Comparison of ENCODE assay signal across 21 cellular contexts in the genomic region with DNA sequence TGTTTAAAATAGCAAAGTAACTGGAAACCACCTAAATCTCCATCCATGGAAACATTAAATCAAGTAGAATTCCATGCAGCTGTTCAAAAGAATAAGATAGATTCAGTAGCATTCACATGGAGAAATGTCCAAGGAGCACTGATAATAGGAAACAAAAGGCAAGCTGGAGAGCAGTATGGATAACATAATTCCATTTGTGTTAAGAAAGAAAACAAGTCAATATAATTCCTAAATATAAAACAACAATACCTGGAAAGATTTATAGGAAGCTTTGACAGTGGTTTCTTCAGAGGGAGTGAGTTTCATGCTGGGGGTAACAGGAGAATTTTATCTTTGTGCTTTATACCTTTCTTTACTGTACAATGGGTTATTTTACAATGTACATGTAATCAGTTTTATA. TPM values are rescaled to one million over a fixed set of nuclear protein-coding genes. Genes with fewer than 3 reads are reported as not detected.
DNase-seq lines count a peak whose midpoint lies in the region; ATAC-seq and TF ChIP-seq lines count a peak whose summit lies in the region.
"Had no signal": no experiment of that assay in that cellular context is flagged by ENCODE, and none has a peak within 500 bp of the region (broad histone marks: within the 10 kb centered on the region; RNA-seq: fewer than 3 reads in every experiment).

No MANE protein-coding gene starts in this region.

- peaks cover 83% of the 10 kb centered on the region for H3K4me1 ChIP-seq in CD4-positive, alpha-beta memory T cell (ENCODE audit: insufficient read depth, low read length)
- peaks cover 0 to 48% (median 24%) of the 10 kb centered on the region in 9 donors for H3K4me1 ChIP-seq in heart right ventricle

- intact Hi-C loops in CD4-positive, alpha-beta memory T cell (cut with micrococcal nuclease) = no loop called here
- intact Hi-C loops in activated T-helper 1 cell treated with anti-CD3 and anti-CD28 coated beads, Interleukin-12 subunit alpha, Interleukin-12 subunit beta, Interleukin-2, Interleukin-4 antibody, amounts not matched to agents 30 ng/mL and 10 ng/mL and 1 ng/mL, durations not matched to agents 14 hours and 24 hours and 36 hours (cut with micrococcal nuclease) = no loop called here
- intact Hi-C loops in heart right ventricle (cut with DNase I) = no loop called here

- CTCF ChIA-PET in activated CD8-positive, alpha-beta memory T cell treated with anti-CD3 and anti-CD28 coated beads, Interleukin-2, amount 10 ng/mL, durations not matched to agents 7 days and 5 days (lab: Charles Lee) = interaction anchor here (1.0 to 8.5 kb wide), 5 partner anchors 9 to 184 kb away, joined by 3 to 111 read pairs (median 6); partner anchors contain the start of gene AHCYL1
- CTCF ChIA-PET in CD4-positive, alpha-beta memory T cell (lab: Charles Lee; ENCODE audit: partially characterized antibody) = interaction anchor here (3.0 to 8.7 kb wide), 2 partner anchors 8 to 25 kb away, joined by 34 to 136 read pairs; no protein-coding TSS in a partner anchor

- no peaks in the 10 kb centered on the region for H3K36me3 ChIP-seq in CD4-positive, alpha-beta memory T cell (ENCODE audit: insufficient read depth, low read length)
- no peaks in the 10 kb centered on the region for H3K36me3 ChIP-seq in heart right ventricle
- H3K36me3 ChIP-seq: MG63 had no signal

- H3K27ac ChIP-seq in CD4-positive, alpha-beta memory T cell (ENCODE audit: low read depth, low read length) = no peak overlapping the region
- no peak overlapping the region for H3K27ac ChIP-seq in heart right ventricle

- peaks cover 87% of the 10 kb centered on the region for H3K4me1 Mint-ChIP-seq in activated CD8-positive, alpha-beta memory T cell treated with anti-CD3 and anti-CD28 coated beads, Interleukin-2, amount 10 ng/mL, durations not matched to agents 7 days and 5 days
- H3K4me1 Mint-ChIP-seq in CD4-positive, alpha-beta memory T cell = peaks cover 59 to 86% (median 71%) of the 10 kb centered on the region in 4 donors
- H3K4me1 Mint-ChIP-seq in activated T-helper 1 cell treated with anti-CD3 and anti-CD28 coated beads, Interleukin-12 subunit alpha, Interleukin-12 subunit beta, Interleukin-2, Interleukin-4 antibody, amounts not matched to agents 30 ng/mL and 10 ng/mL and 1 ng/mL, durations not matched to agents 14 hours and 24 hours and 36 hours (ENCODE audit: low read depth) = peaks cover 80% of the 10 kb centered on the region
- peaks cover 51% of the 10 kb centered on the region for H3K4me1 Mint-ChIP-seq in nephron

- no peaks in the 10 kb centered on the region for H3K9me3 ChIP-seq in CD4-positive, alpha-beta memory T cell (ENCODE audit: control insufficient read depth in 1 of 2, low read length in 2 of 2)
- no peaks in the 10 kb centered on the region for H3K9me3 ChIP-seq in heart right ventricle
- H3K9me3 ChIP-seq: A549, MG63 had no signal

- DNase-seq in activated CD8-positive, alpha-beta memory T cell treated with anti-CD3 and anti-CD28 coated beads, Interleukin-2, amount 10 ng/mL, durations not matched to agents 7 days and 5 days = no peak
- no peak for DNase-seq in activated CD8-positive, alpha-beta memory T cell treated with anti-CD3 and anti-CD28 coated beads, Interleukin-2, amount 50 U/mL, for 4 hours
- no peak for DNase-seq in CD4-positive, alpha-beta memory T cell
- DNase-seq in activated T-helper 1 cell treated with anti-CD3 and anti-CD28 coated beads, Interleukin-12 subunit alpha, Interleukin-12 subunit beta, Interleukin-2, Interleukin-4 antibody, amounts not matched to agents 30 ng/mL and 10 ng/mL and 1 ng/mL, durations not matched to agents 14 hours and 24 hours and 36 hours (ENCODE audit: low spot score) = no peak
- DNase-seq in heart right ventricle (no peak), NCI-H187 (lab: John Stamatoyannopoulos, UW) (no peak)
- DNase-seq: HFFc6, Karpas-422, MG63, NCI-H1092 treated with DMSO at 0.1 percent for 48 hours, NCI-H146, NCI-H2081 treated with DMSO at 0.1 percent for 48 hours, NCI-H446 treated with DMSO at 0.1 percent for 48 hours, NCI-H69 had no signal

- TF ChIP-seq CTCF in nephron (IDR thresholded peaks at IDR 0.05; ENCODE audit: unreplicated experiment in 3 of 3) (no peak), heart right ventricle (IDR thresholded peaks at IDR 0.05) (no peak)

- no peaks in the 10 kb centered on the region for H3K9me3 Mint-ChIP-seq in activated CD8-positive, alpha-beta memory T cell treated with anti-CD3 and anti-CD28 coated beads, Interleukin-2, amount 10 ng/mL, durations not matched to agents 7 days and 5 days (ENCODE audit: low read depth)
- H3K9me3 Mint-ChIP-seq in CD4-positive, alpha-beta memory T cell = no peaks in the 10 kb centered on the region
- no peaks in the 10 kb centered on the region for H3K9me3 Mint-ChIP-seq in activated T-helper 1 cell treated with anti-CD3 and anti-CD28 coated beads, Interleukin-12 subunit alpha, Interleukin-12 subunit beta, Interleukin-2, Interleukin-4 antibody, amounts not matched to agents 30 ng/mL and 10 ng/mL and 1 ng/mL, durations not matched to agents 14 hours and 24 hours and 36 hours
- H3K9me3 Mint-ChIP-seq in nephron = no peaks in the 10 kb centered on the region
- H3K9me3 Mint-ChIP-seq: HFFc6 had no signal

- H3K4me3 Mint-ChIP-seq in activated CD8-positive, alpha-beta memory T cell treated with anti-CD3 and anti-CD28 coated beads, Interleukin-2, amount 10 ng/mL, durations not matched to agents 7 days and 5 days = no peak overlapping the region
- peak overlapping the region in 4 of 8 donors; percentile 27 to 73 (median 35) for H3K4me3 Mint-ChIP-seq in CD4-positive, alpha-beta memory T cell
- H3K4me3 Mint-ChIP-seq in activated T-helper 1 cell treated with anti-CD3 and anti-CD28 coated beads, Interleukin-12 subunit alpha, Interleukin-12 subunit beta, Interleukin-2, Interleukin-4 antibody, amounts not matched to agents 30 ng/mL and 10 ng/mL and 1 ng/mL, durations not matched to agents 14 hours and 24 hours and 36 hours = no peak overlapping the region
- H3K4me3 Mint-ChIP-seq in nephron = no peak overlapping the region
- H3K4me3 Mint-ChIP-seq: HFFc6 had no signal

- H3K36me3 Mint-ChIP-seq in activated CD8-positive, alpha-beta memory T cell treated with anti-CD3 and anti-CD28 coated beads, Interleukin-2, amount 10 ng/mL, durations not matched to agents 7 days and 5 days = peaks cover 3% of the 10 kb centered on the region
- no peaks in the 10 kb centered on the region for H3K36me3 Mint-ChIP-seq in CD4-positive, alpha-beta memory T cell
- peaks cover 12% of the 10 kb centered on the region for H3K36me3 Mint-ChIP-seq in activated T-helper 1 cell treated with anti-CD3 and anti-CD28 coated beads, Interleukin-12 subunit alpha, Interleukin-12 subunit beta, Interleukin-2, Interleukin-4 antibody, amounts not matched to agents 30 ng/mL and 10 ng/mL and 1 ng/mL, durations not matched to agents 14 hours and 24 hours and 36 hours (ENCODE audit: low read depth)
- H3K36me3 Mint-ChIP-seq in nephron (ENCODE audit: low read depth) = no peaks in the 10 kb centered on the region

- H3K27me3 ChIP-seq in CD4-positive, alpha-beta memory T cell (ENCODE audit: insufficient read depth, low read length) = no peaks in the 10 kb centered on the region
- H3K27me3 ChIP-seq in heart right ventricle = no peaks in the 10 kb centered on the region
- H3K27me3 ChIP-seq: MG63 had no signal

- H3K4me3 ChIP-seq in CD4-positive, alpha-beta memory T cell (ENCODE audit: low read length in 2 of 2) = no peak overlapping the region
- no peak overlapping the region for H3K4me3 ChIP-seq in heart right ventricle
- H3K4me3 ChIP-seq: A549, MG63 had no signal

- POLR2A ChIA-PET in CD4-positive, alpha-beta memory T cell (lab: Charles Lee; ENCODE audit: partially characterized antibody) = interaction anchor here (4.9 kb wide), 1 partner anchor 9 kb away, joined by 91 read pairs; no protein-coding TSS in a partner anchor

- peak overlapping the region; percentile 87 for H3K27ac Mint-ChIP-seq in activated CD8-positive, alpha-beta memory T cell treated with anti-CD3 and anti-CD28 coated beads, Interleukin-2, amount 10 ng/mL, durations not matched to agents 7 days and 5 days
- peak overlapping the region in 4 of 7 donors; percentile 48 to 89 (median 71) for H3K27ac Mint-ChIP-seq in CD4-positive, alpha-beta memory T cell
- peak overlapping the region; percentile 70 for H3K27ac Mint-ChIP-seq in activated T-helper 1 cell treated with anti-CD3 and anti-CD28 coated beads, Interleukin-12 subunit alpha, Interleukin-12 subunit beta, Interleukin-2, Interleukin-4 antibody, amounts not matched to agents 30 ng/mL and 10 ng/mL and 1 ng/mL, durations not matched to agents 14 hours and 24 hours and 36 hours
- H3K27ac Mint-ChIP-seq in nephron = peak overlapping the region; percentile 20 to 47 (median 42)
- H3K27ac Mint-ChIP-seq: HFFc6 had no signal

- no peaks in the 10 kb centered on the region for H3K27me3 Mint-ChIP-seq in activated CD8-positive, alpha-beta memory T cell treated with anti-CD3 and anti-CD28 coated beads, Interleukin-2, amount 10 ng/mL, durations not matched to agents 7 days and 5 days
- no peaks in the 10 kb centered on the region for H3K27me3 Mint-ChIP-seq in CD4-positive, alpha-beta memory T cell
- no peaks in the 10 kb centered on the region for H3K27me3 Mint-ChIP-seq in activated T-helper 1 cell treated with anti-CD3 and anti-CD28 coated beads, Interleukin-12 subunit alpha, Interleukin-12 subunit beta, Interleukin-2, Interleukin-4 antibody, amounts not matched to agents 30 ng/mL and 10 ng/mL and 1 ng/mL, durations not matched to agents 14 hours and 24 hours and 36 hours (ENCODE audit: insufficient read depth)
- H3K27me3 Mint-ChIP-seq in nephron (ENCODE audit: low read depth) = peaks cover 5% of the 10 kb centered on the region

- no peak for ATAC-seq in activated CD8-positive, alpha-beta memory T cell treated with anti-CD3 and anti-CD28 coated beads, Interleukin-2, amount 10 ng/mL, durations not matched to agents 7 days and 5 days
- ATAC-seq in heart right ventricle = no peak
- ATAC-seq: A549, Right ventricle myocardium inferior had no signal

RNA-seq across cellular contexts. Expression of gene EPS8L3, which starts 36.6 kb away (rescaled TPM):
- total RNA-seq in activated CD8-positive, alpha-beta memory T cell treated with anti-CD3 and anti-CD28 coated beads, Interleukin-2, amount 10 ng/mL, durations not matched to agents 7 days and 5 days = not detected
- not detected for total RNA-seq in CD4-positive, alpha-beta memory T cell
- polyA plus RNA-seq in CD4-positive, alpha-beta memory T cell = not detected
- not detected in 2 replicates for total RNA-seq in activated T-helper 1 cell treated with anti-CD3 and anti-CD28 coated beads, Interleukin-12 subunit alpha, Interleukin-12 subunit beta, Interleukin-2, Interleukin-4 antibody, amounts not matched to agents 30 ng/mL and 10 ng/mL and 1 ng/mL, durations not matched to agents 14 hours and 24 hours and 36 hours
- under 1 TPM in 3 of 10 donors, not detected in 7; 0.49 to 0.61 (median 0.56) TPM for total RNA-seq in heart right ventricle
- polyA plus RNA-seq in heart right ventricle = not detected
- total RNA-seq: H1, HFFc6, Right ventricle myocardium inferior, SK-MEL-5 had no signal
- polyA plus RNA-seq: BJ, H1 had no signal

RNA-seq across cellular contexts. Expression of gene GSTM3, which starts 59.5 kb away (rescaled TPM):
- total RNA-seq in activated CD8-positive, alpha-beta memory T cell treated with anti-CD3 and anti-CD28 coated beads, Interleukin-2, amount 10 ng/mL, durations not matched to agents 7 days and 5 days = 1 to 10 TPM; 2.1 to 3.2 TPM
- 1 to 10 TPM; 1.2 TPM for total RNA-seq in CD4-positive, alpha-beta memory T cell
- 10 to 100 TPM; 25.7 to 44.3 TPM for polyA plus RNA-seq in CD4-positive, alpha-beta memory T cell
- total RNA-seq in activated T-helper 1 cell treated with anti-CD3 and anti-CD28 coated beads, Interleukin-12 subunit alpha, Interleukin-12 subunit beta, Interleukin-2, Interleukin-4 antibody, amounts not matched to agents 30 ng/mL and 10 ng/mL and 1 ng/mL, durations not matched to agents 14 hours and 24 hours and 36 hours = 10.1 and 11.0 TPM in 2 replicates
- total RNA-seq in heart right ventricle = 100 to 1,000 TPM in 5 of 10 donors, 10 to 100 TPM in 5; 51.8 to 289 (median 99.3) TPM
- 100 to 1,000 TPM in 1 of 2 donors, 10 to 100 TPM in 1; 49.0 to 129 TPM for polyA plus RNA-seq in heart right ventricle
- total RNA-seq: HT-29 had no signal
